Comparison of ENCODE assay signal across 30 cellular contexts in the genomic region with DNA sequence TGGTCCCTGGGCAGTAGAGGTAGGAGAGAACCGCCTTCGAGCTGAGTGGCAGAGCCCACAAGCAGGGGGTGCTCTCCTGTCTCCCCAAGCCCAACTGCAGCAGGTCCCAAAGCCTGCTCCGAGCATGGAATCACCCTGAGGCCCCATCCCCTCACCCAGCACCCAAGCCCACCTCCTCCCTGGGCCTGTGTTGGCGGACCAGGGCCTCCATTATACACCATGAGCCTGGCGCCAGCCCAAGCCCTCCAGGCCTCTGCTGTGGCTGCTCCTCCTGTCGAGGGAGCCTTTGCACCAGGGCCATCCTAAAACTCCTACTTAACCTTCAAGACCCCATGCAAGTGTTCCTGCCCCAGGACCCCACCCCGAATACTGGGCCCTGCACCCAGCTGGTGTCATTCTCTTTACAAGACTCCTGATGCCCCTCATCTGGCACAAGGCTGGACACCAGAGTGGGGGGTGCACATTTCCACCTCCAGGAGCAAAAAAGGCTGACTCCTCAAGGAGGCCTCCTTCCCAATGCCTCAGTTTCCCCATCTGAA. TPM values are rescaled to one million over a fixed set of nuclear protein-coding genes. Genes with fewer than 3 reads are reported as not detected.
"Had no signal": no experiment of that assay in that cellular context is flagged by ENCODE, and none has a peak within 500 bp of the region (broad histone marks: within the 10 kb centered on the region; RNA-seq: fewer than 3 reads in every experiment).

No MANE protein-coding gene starts in this region.

- H3K27ac ChIP-seq: left ventricle myocardium inferior, neural progenitor cell, pancreas, prostate gland, skin epidermis, stomach, testis, thyroid gland, transverse colon, upper lobe of left lung, vagina had no signal

- FAIRE-seq: pancreas had no signal

- H3K9me3 ChIP-seq: left ventricle myocardium inferior, pancreas, prostate gland, stomach, testis, thyroid gland, transverse colon, upper lobe of left lung, vagina had no signal

- H3K9ac ChIP-seq: neural progenitor cell had no signal

- ATAC-seq: natural killer cell; pancreas; right cardiac atrium; sciatic nerve; stimulated activated naive B cell treated with anti-CD40 and anti-IgM and Interleukin-4, amounts not matched to agents 10 μg/mL and 1 μg/mL and 100 μg/mL, for 72 hours; stimulated activated naive CD8-positive, alpha-beta T cell treated with anti-CD3 and anti-CD28 coated beads, Interleukin-15, Interleukin-2, amounts not matched to agents 100 U/mL and 50 U/mL, for 24 hours had no signal

- H3K4me2 ChIP-seq: neural progenitor cell had no signal

- H2AFZ ChIP-seq: neural progenitor cell had no signal

- H3K27me3 ChIP-seq: neural progenitor cell, pancreas, testis, thyroid gland, upper lobe of left lung, vagina had no signal

- H3K4me3 ChIP-seq: left ventricle myocardium inferior, lung, neural progenitor cell, pancreas, prostate gland, skin epidermis, stomach, testis, thyroid gland, transverse colon, upper lobe of left lung, vagina had no signal

- DNase-seq: islet precursor cell; left ventricle myocardium inferior; mesendoderm; naive B cell; natural killer cell; nephron progenitor cell; pancreas; posterior cingulate gyrus; retina; right cardiac atrium; stimulated activated CD4-positive, alpha-beta T cell treated with anti-CD3 and anti-CD28 coated beads, Interleukin-12 subunit alpha, Interleukin-12 subunit beta, amount 100 ng/mL, for 4 hours; stimulated activated CD4-positive, alpha-beta T cell treated with anti-CD3 and anti-CD28 coated beads, Interleukin-15, amount 100 ng/mL, for 24 hours; stimulated activated CD4-positive, alpha-beta T cell treated with anti-CD3 and anti-CD28 coated beads, Interleukin-2, amount 100 ng/mL, for 24 hours; stimulated activated CD4-positive, alpha-beta T cell treated with anti-CD3 and anti-CD28 coated beads, Interleukin-4, amount 100 ng/mL, for 1 hour; stimulated activated naive B cell treated with anti-CD40 and anti-IgM and Interleukin-4, amounts not matched to agents 10 μg/mL and 1 μg/mL and 100 μg/mL, for 72 hours; stimulated activated naive CD8-positive, alpha-beta T cell treated with anti-CD3 and anti-CD28 coated beads, Interleukin-15, Interleukin-2, amounts not matched to agents 100 U/mL and 50 U/mL, for 24 hours; stomach; testis; thyroid gland; transverse colon had no signal

- H3K4me1 ChIP-seq: pancreas, prostate gland, stomach, testis, thyroid gland, transverse colon, upper lobe of left lung, vagina had no signal

- H3K36me3 ChIP-seq: left ventricle myocardium inferior, neural progenitor cell, pancreas, prostate gland, stomach, thyroid gland, transverse colon, upper lobe of left lung, vagina had no signal

RNA-seq across cellular contexts. Expression of gene GP1BB, which starts 16.6 kb away (rescaled TPM):
- total RNA-seq: left ventricle myocardium inferior had no signal

RNA-seq across cellular contexts. Expression of gene TBX1, which starts 20.6 kb away (rescaled TPM):
- total RNA-seq: kidney epithelial cell, mononuclear cell, osteoblast had no signal
